26 cellular contexts compared by ENCODE assay signal in genomic region chr11:113278925-113279324, GRCh38. TPM values are rescaled to one million over a fixed set of nuclear protein-coding genes. Genes with fewer than 3 reads are reported as not detected.
DNase-seq lines count a peak whose midpoint lies in the region; ATAC-seq and TF ChIP-seq lines count a peak whose summit lies in the region.
"Had no signal": no experiment of that assay in that cellular context is flagged by ENCODE, and none has a peak within 500 bp of the region (broad histone marks: within the 10 kb centered on the region; RNA-seq: fewer than 3 reads in every experiment).

No MANE protein-coding gene starts in this region.

- no peak overlapping the region for H3K4ac ChIP-seq in trophoblast cell (ENCODE audit: low read depth, low read length)

- no peaks in the 10 kb centered on the region for H3F3A ChIP-seq in SK-N-SH (replicated peaks; ENCODE audit: insufficient read depth)

- H3K27me3 ChIP-seq in SK-N-SH (ENCODE audit: insufficient read depth) (no peaks in the 10 kb centered on the region), trophoblast cell (ENCODE audit: insufficient read depth, low read length) (no peaks in the 10 kb centered on the region)
- H3K27me3 ChIP-seq: pancreas, spleen, upper lobe of left lung had no signal

- H4K20me1 ChIP-seq in SK-N-SH (ENCODE audit: insufficient read depth), result no peaks in the 10 kb centered on the region

- H3K9me3 ChIP-seq in SK-N-SH, result no peaks in the 10 kb centered on the region
- no peaks in the 10 kb centered on the region for H3K9me3 ChIP-seq in trophoblast cell (ENCODE audit: insufficient read depth, low read depth, low read length)
- H3K9me3 ChIP-seq: HAP-1, pancreas, spleen, upper lobe of left lung had no signal

- H3K23ac ChIP-seq in trophoblast cell (ENCODE audit: low read length), result no peak overlapping the region

- TF ChIP-seq CTCF in AG10803 (conservative IDR thresholded peaks at IDR 0.05; ENCODE audit: low read length) (peak; percentile 29; the same call in 1 of the 2 replicates), SK-N-SH (IDR thresholded peaks at IDR 0.05) (no peak), fibroblast of pulmonary artery (IDR thresholded peaks at IDR 0.05; ENCODE audit: low read length, missing control alignments) (no peak)

- H3K14ac ChIP-seq in trophoblast cell (ENCODE audit: low read length), result no peak overlapping the region

- 94% methylated on average over 3 of the region's 4 CpGs for WGBS in SK-N-SH (ENCODE audit: low lambda C conversion rate)
- no CpG with 5 or more reads among the region's 4 CpGs for WGBS in trophoblast cell (ENCODE audit: extremely low coverage, insufficient coverage, insufficient read length)

- no peak overlapping the region for H4K91ac ChIP-seq in trophoblast cell (ENCODE audit: low read depth, low read length)

- H2BK5ac ChIP-seq in trophoblast cell (ENCODE audit: low read depth, low read length, poor library complexity), result no peak overlapping the region

- H4K12ac ChIP-seq in trophoblast cell (ENCODE audit: low read depth, low read length), result no peak overlapping the region

- POLR2A ChIA-PET in SK-N-SH (lab: Yijun Ruan, JAX), result no interaction called here

- no peaks in the 10 kb centered on the region for H3K36me3 ChIP-seq in SK-N-SH (replicated peaks in 1 of 2; ENCODE audit: control insufficient read depth in 1 of 2, insufficient read depth in 2 of 2, low read length in 1 of 2)
- no peaks in the 10 kb centered on the region for H3K36me3 ChIP-seq in trophoblast cell (ENCODE audit: control insufficient read depth in 1 of 2, insufficient read depth in 2 of 2, low read length in 2 of 2)
- H3K36me3 ChIP-seq: HAP-1, pancreas, spleen, upper lobe of left lung had no signal

- CTCF ChIA-PET in SK-N-SH (lab: Yijun Ruan, JAX), result interaction anchor here (1.0 to 1.4 kb wide), 2 partner anchors 10 to 691 kb away, joined by 4 to 10 read pairs; no protein-coding TSS in a partner anchor

- no peak overlapping the region for H3K4me3 ChIP-seq in AG10803 (ENCODE audit: low read length)
- no peak overlapping the region for H3K4me3 ChIP-seq in SK-N-SH (ENCODE audit: low read depth in 2 of 2, low read length in 1 of 2)
- H3K4me3 ChIP-seq in fibroblast of pulmonary artery (replicated peaks; ENCODE audit: low read depth, low read length), result no peak overlapping the region
- H3K4me3 ChIP-seq in trophoblast cell (ENCODE audit: low read depth, low read length), result no peak overlapping the region
- H3K4me3 ChIP-seq: HAP-1, pancreas, spleen, upper lobe of left lung had no signal

- ATAC-seq in stimulated activated naive CD8-positive, alpha-beta T cell treated with anti-CD3 and anti-CD28 coated beads, Interleukin-15, Interleukin-2, amounts not matched to agents 100 U/mL and 50 U/mL, for 24 hours, result no peak
- ATAC-seq: effector memory CD8-positive, alpha-beta T cell; esophagus mucosa; pancreas; PC-3 had no signal

- no peak for TF ChIP-seq EP300 in SK-N-SH (IDR thresholded peaks at IDR 0.05; ENCODE audit: borderline replicate concordance in 1 of 2, low read depth in 1 of 2, low read length in 1 of 2)

- DNase-seq in AG10803 (ENCODE audit: low read depth), result no peak
- DNase-seq in SK-N-SH, result no peak
- DNase-seq in fibroblast of pulmonary artery (ENCODE audit: low read depth), result peak; percentile 6
- DNase-seq in midbrain (lab: John Stamatoyannopoulos, UW), result peak; percentile 57
- DNase-seq in trophoblast cell, result no peak
- no peak for DNase-seq in NCI-H345 (lab: John Stamatoyannopoulos, UW)
- DNase-seq in stimulated activated naive CD8-positive, alpha-beta T cell treated with anti-CD3 and anti-CD28 coated beads, Interleukin-15, Interleukin-2, amounts not matched to agents 100 U/mL and 50 U/mL, for 24 hours, result no peak
- no peak for DNase-seq in NCI-H526 treated with DMSO at 0.1 percent for 48 hours (lab: John Stamatoyannopoulos, UW)
- DNase-seq: activated CD4-positive, alpha-beta T cell treated with anti-CD3 and anti-CD28 coated beads for 48 hours; activated naive CD4-positive, alpha-beta T cell; activated T-cell treated with anti-CD3 and anti-CD28 coated beads, Interleukin-2, amount 50 U/mL, for 48 hours; Calu3; effector memory CD8-positive, alpha-beta T cell; NCI-H1105; NCI-H2081; NCI-H446 treated with DMSO at 0.1 percent for 48 hours; nephron progenitor cell; pancreas; PC-3; SHP77; spleen; stimulated activated CD4-positive, alpha-beta T cell treated with anti-CD3 and anti-CD28 coated beads, Interleukin-2, amount 100 ng/mL, for 48 hours; upper lobe of left lung had no signal

- H3K9me2 ChIP-seq in SK-N-SH, result no peaks in the 10 kb centered on the region

- TF ChIP-seq RAD21 in SK-N-SH (IDR thresholded peaks at IDR 0.05; ENCODE audit: low read length), result peak; percentile 25

- H3K27ac ChIP-seq in SK-N-SH (ENCODE audit: low read depth in 2 of 2, low read length in 1 of 2) (no peak overlapping the region), trophoblast cell (ENCODE audit: low read depth, low read length) (no peak overlapping the region)
- H3K27ac ChIP-seq: pancreas, spleen, upper lobe of left lung, VCaP had no signal

- H2AFZ ChIP-seq in SK-N-SH (ENCODE audit: low read depth) (no peak overlapping the region), trophoblast cell (ENCODE audit: insufficient read depth, low read length, poor library complexity) (no peak overlapping the region)

- H3K9ac ChIP-seq in SK-N-SH, result no peak overlapping the region
- no peak overlapping the region for H3K9ac ChIP-seq in trophoblast cell (ENCODE audit: low read length)

- H2BK12ac ChIP-seq in trophoblast cell (ENCODE audit: low read length), result no peak overlapping the region

- H2BK120ac ChIP-seq in trophoblast cell (ENCODE audit: insufficient read depth, low read length, poor library complexity), result no peak overlapping the region

- no peak overlapping the region for H3K4me2 ChIP-seq in SK-N-SH
- H3K4me2 ChIP-seq in trophoblast cell (ENCODE audit: low read length), result no peak overlapping the region

- no peak overlapping the region for H3K18ac ChIP-seq in trophoblast cell (ENCODE audit: low read length)

- no peak overlapping the region for H2AK5ac ChIP-seq in trophoblast cell (ENCODE audit: low read length)

- H3K4me1 ChIP-seq in SK-N-SH (ENCODE audit: control insufficient read depth in 1 of 2, insufficient read depth in 2 of 2, low read depth in 1 of 2, low read length in 1 of 2), result peaks cover 0 to 12% of the 10 kb centered on the region in 2 experiments; a peak in 1 of 4 replicates
- no peaks in the 10 kb centered on the region for H3K4me1 ChIP-seq in trophoblast cell (ENCODE audit: control insufficient read depth in 1 of 2, insufficient read depth in 2 of 2, low read length in 2 of 2)
- H3K4me1 ChIP-seq: HAP-1, pancreas, spleen, upper lobe of left lung had no signal

- no peak overlapping the region for H4K8ac ChIP-seq in trophoblast cell (ENCODE audit: low read depth, low read length)

- no peaks in the 10 kb centered on the region for H3K79me1 ChIP-seq in trophoblast cell (ENCODE audit: low read length)

- H3K79me2 ChIP-seq in SK-N-SH (ENCODE audit: insufficient read depth), result no peaks in the 10 kb centered on the region
- H3K79me2 ChIP-seq in trophoblast cell (ENCODE audit: control insufficient read depth, insufficient read depth, low read length, poor library complexity), result no peaks in the 10 kb centered on the region

TF ChIP-seq in SK-N-SH, 30 proteins besides CTCF, POLR2A, EP300 and RAD21:
- TF ChIP-seq NRF1 (IDR thresholded peaks at IDR 0.05; ENCODE audit: low read depth, low read length) (no peak), ELF1 (IDR thresholded peaks at IDR 0.05) (no peak)
TF ChIP-seq in SK-N-SH: peak in this region for 0.

RNA-seq across cellular contexts. Expression of gene TTC12, which starts 35.5 kb away (rescaled TPM):
- polyA plus RNA-seq in SK-N-SH (2012; rRNA removed), result 15.1 and 22.9 TPM in 2 replicates
- polyA plus RNA-seq in SK-N-SH (2012; cell fraction: cytosol; rRNA removed), result 11.5 and 13.1 TPM in 2 replicates
- polyA plus RNA-seq in SK-N-SH (2012; cell fraction: nucleus; rRNA removed), result 87.5 and 88.6 TPM in 2 replicates
- 13.5 and 14.3 TPM in 2 replicates for polyA plus RNA-seq in trophoblast cell (2013)

Comparison
In these comparisons a context has a peak if more than half of its experiments do, and no peak if none do; other contexts are left out.
1. DNase-seq: peak in fibroblast of pulmonary artery (single experiment) and midbrain (single experiment); none in AG10803 (single experiment), SK-N-SH (single experiment), trophoblast cell (0 of 2), NCI-H345 (single experiment), stimulated activated naive CD8-positive, alpha-beta T cell treated with anti-CD3 and anti-CD28 coated beads, Interleukin-15, Interleukin-2, amounts not matched to agents 100 U/mL and 50 U/mL, for 24 hours (single experiment) and NCI-H526 treated with DMSO at 0.1 percent for 48 hours (single experiment).